In genomic region chr21:29025328-29025713, GRCh38 we compare ENCODE assay signal across 8 cellular contexts. TPM values are rescaled to one million over a fixed set of nuclear protein-coding genes. Genes with fewer than 3 reads are reported as not detected.
DNase-seq lines count a peak whose midpoint lies in the region; FAIRE-seq and TF ChIP-seq lines count a peak whose summit lies in the region.

No MANE protein-coding gene starts in this region.

- H3K4me1 ChIP-seq in mesendoderm (ENCODE audit: control insufficient read depth, low read depth, low read length), result no peaks in the 10 kb centered on the region

- TF ChIP-seq CTCF in C4-2B (conservative IDR thresholded peaks at IDR 0.05) (no peak), bronchial epithelial cell (IDR thresholded peaks at IDR 0.05; ENCODE audit: insufficient read depth, low read length, severe bottlenecking) (no peak)

- H3K36me3 ChIP-seq in bronchial epithelial cell (ENCODE audit: control insufficient read depth, insufficient read depth, low read length) (no peaks in the 10 kb centered on the region), mesendoderm (ENCODE audit: control insufficient read depth, insufficient read depth, low read length) (no peaks in the 10 kb centered on the region)

- peak overlapping the region; percentile 90 for H3K27ac ChIP-seq in C4-2B
- no peak overlapping the region for H3K27ac ChIP-seq in mesendoderm (ENCODE audit: low read depth, low read length)

- H3K27me3 ChIP-seq in bronchial epithelial cell (ENCODE audit: control insufficient read depth, insufficient read depth, low read length), result no peaks in the 10 kb centered on the region
- no peaks in the 10 kb centered on the region for H3K27me3 ChIP-seq in mesendoderm (ENCODE audit: insufficient read depth, low read length, poor library complexity)

- H2AK5ac ChIP-seq in mesendoderm (ENCODE audit: low read length), result no peak overlapping the region

- no peak overlapping the region for H4K5ac ChIP-seq in mesendoderm (ENCODE audit: low read length)

- peak overlapping the region; percentile 91 for H3K4me3 ChIP-seq in bronchial epithelial cell (ENCODE audit: low read depth, low read length)
- H3K4me3 ChIP-seq in mesendoderm (ENCODE audit: low read length), result peak overlapping the region; percentile 92

- H3K4me2 ChIP-seq in mesendoderm (ENCODE audit: low read length), result peak overlapping the region; percentile 85

- DNase-seq in LoVo (ENCODE audit: low spot score) (peak; percentile 18), bronchial epithelial cell (ENCODE audit: low read depth) (peak; percentile 44), mesendoderm (peak; percentile 23), GM19240 (ENCODE audit: insufficient read length, low spot score) (no peak), KG1 (lab: John Stamatoyannopoulos, UW) (no peak), NCI-H128 (lab: John Stamatoyannopoulos, UW; ENCODE audit: unreplicated experiment) (no peak), HUDEP-2 (lab: John Stamatoyannopoulos, UW; ENCODE audit: unreplicated experiment in 76 of 76) (no peak)

- no peak overlapping the region for H2BK15ac ChIP-seq in mesendoderm (replicated peaks; ENCODE audit: low read depth)

- peaks cover 12% of the 10 kb centered on the region for H3K79me2 ChIP-seq in mesendoderm (ENCODE audit: control insufficient read depth, insufficient read depth, low read length)

- H3K9ac ChIP-seq in mesendoderm (ENCODE audit: low read length), result peak overlapping the region; percentile 82

- H3K56ac ChIP-seq in mesendoderm (ENCODE audit: low read length), result peak overlapping the region; percentile 88

- H2BK5ac ChIP-seq in mesendoderm (ENCODE audit: low read length), result no peak overlapping the region

- no peak overlapping the region for H2BK120ac ChIP-seq in mesendoderm (ENCODE audit: low read depth, low read length)

- no peak overlapping the region for H3K18ac ChIP-seq in mesendoderm (ENCODE audit: low read length)

- no peak for FAIRE-seq in bronchial epithelial cell (lab: Jason Lieb, UNC)

- H4K8ac ChIP-seq in mesendoderm (ENCODE audit: low read depth, low read length), result no peak overlapping the region

- H3K4ac ChIP-seq in mesendoderm (ENCODE audit: low read depth, low read length), result no peak overlapping the region

- no peak overlapping the region for H3K23ac ChIP-seq in mesendoderm (ENCODE audit: low read length)

- H3K79me1 ChIP-seq in mesendoderm (ENCODE audit: low read length), result peaks cover 6% of the 10 kb centered on the region

- no CpG with 5 or more reads among the region's 6 CpGs for WGBS in mesendoderm (ENCODE audit: extremely low coverage, insufficient coverage, low lambda C conversion rate)

RNA-seq across cellular contexts. Expression of gene USP16, which starts 0.9 kb away (rescaled TPM):
- total RNA-seq in bronchial epithelial cell, result 32.1 and 36.4 TPM in 2 replicates
- polyA plus RNA-seq in mesendoderm (2013, experiment 1 of 2), result 28.7 TPM
- polyA plus RNA-seq in mesendoderm (2013, experiment 2 of 2), result 28.7 TPM

RNA-seq across cellular contexts. Expression of gene RWDD2B, which starts 6.2 kb away (rescaled TPM):
- 5.0 and 7.6 TPM in 2 replicates for total RNA-seq in bronchial epithelial cell
- 3.0 TPM for polyA plus RNA-seq in mesendoderm (2013, experiment 1 of 2)
- polyA plus RNA-seq in mesendoderm (2013, experiment 2 of 2), result 2.8 TPM

RNA-seq across cellular contexts. Expression of gene LTN1, which starts 32.6 kb away (rescaled TPM):
- total RNA-seq in bronchial epithelial cell, result 22.4 and 25.0 TPM in 2 replicates
- 10.4 TPM for polyA plus RNA-seq in mesendoderm (2013, experiment 1 of 2)
- 10.3 TPM for polyA plus RNA-seq in mesendoderm (2013, experiment 2 of 2)

RNA-seq across cellular contexts. Expression of gene CCT8, which starts 48.1 kb away (rescaled TPM):
- 117 and 222 TPM in 2 replicates for total RNA-seq in bronchial epithelial cell
- 356 TPM for polyA plus RNA-seq in mesendoderm (2013, experiment 1 of 2)
- 349 TPM for polyA plus RNA-seq in mesendoderm (2013, experiment 2 of 2)

Comparison
In these comparisons a context has a peak if more than half of its experiments do, and no peak if none do; other contexts are left out.
1. DNase-seq: peak in LoVo (single experiment), bronchial epithelial cell (single experiment) and mesendoderm (single experiment); none in GM19240 (single experiment), KG1 (single experiment), NCI-H128 (single experiment) and HUDEP-2 (0 of 76).